5 cellular contexts compared by ENCODE assay signal in genomic region chr9:98673681-98674080, GRCh38.
"Had no signal": no experiment of that assay in that cellular context is flagged by ENCODE, and none has a peak within 500 bp of the region (broad histone marks: within the 10 kb centered on the region; RNA-seq: fewer than 3 reads in every experiment).

No MANE protein-coding gene starts in this region.

- ATAC-seq: GM23338 had no signal

- H3K27ac Mint-ChIP-seq: GM23338, H9, IgD-negative memory B cell had no signal

- DNase-seq: H9, HCEC 1CT, KG1 had no signal

- H3K4me1 Mint-ChIP-seq: IgD-negative memory B cell had no signal

- H3K4me3 ChIP-seq: GM23338 had no signal

- H3K36me3 Mint-ChIP-seq: IgD-negative memory B cell had no signal

- H3K4me3 Mint-ChIP-seq: GM23338, H9, IgD-negative memory B cell had no signal
